3 cellular contexts compared by ENCODE assay signal in the genomic region with DNA sequence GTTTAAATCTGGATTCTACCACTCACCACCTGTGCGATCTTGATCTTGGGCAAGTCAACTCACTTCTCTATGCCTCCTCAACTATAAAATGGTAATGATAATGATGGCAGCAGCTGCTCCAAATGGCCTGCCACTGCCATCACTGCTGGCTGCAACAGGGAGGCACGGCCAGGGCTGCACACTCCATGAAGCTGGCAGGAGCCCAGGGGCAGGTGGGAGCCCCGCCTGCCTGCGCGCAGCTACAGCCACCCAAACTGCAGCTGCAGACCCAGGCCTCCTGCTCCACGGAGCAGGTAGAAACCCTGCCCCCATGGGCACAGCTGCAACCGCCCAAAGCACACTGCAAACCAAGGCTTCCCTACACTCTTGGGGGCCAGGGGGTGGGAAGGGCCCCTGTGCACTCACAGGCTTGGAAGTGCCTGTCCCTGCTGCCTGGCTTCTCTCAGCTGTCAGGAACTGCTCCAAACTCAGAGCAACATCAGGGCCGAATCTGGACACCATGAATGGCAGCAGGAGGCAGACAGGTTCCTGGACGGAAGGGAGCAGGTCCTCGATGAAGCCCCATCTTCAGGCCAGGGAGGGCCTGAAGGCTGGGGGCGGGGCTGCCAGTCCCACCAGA.
TF ChIP-seq lines count a peak whose summit lies in the region.

No MANE protein-coding gene starts in this region.

TF ChIP-seq in SK-N-SH, 30 proteins besides CTCF, POLR2A, EP300 and RAD21 (continued from another document):
- TF ChIP-seq TAF1 (IDR thresholded peaks at IDR 0.05; ENCODE audit: borderline replicate concordance, low read depth, low read length) (no peak), YY1 (IDR thresholded peaks at IDR 0.05; ENCODE audit: low read depth) (no peak), RFX5 (IDR thresholded peaks at IDR 0.05; ENCODE audit: low read length) (no peak), JUND (IDR thresholded peaks at IDR 0.05) (no peak), NFIC (IDR thresholded peaks at IDR 0.05; ENCODE audit: borderline replicate concordance) (no peak), TCF12 (IDR thresholded peaks at IDR 0.05) (no peak), CHD2 (IDR thresholded peaks at IDR 0.05; ENCODE audit: low read length, partially characterized antibody) (no peak), ZBTB33 (IDR thresholded peaks at IDR 0.05; ENCODE audit: borderline replicate concordance, low read depth) (no peak), FOXM1 (IDR thresholded peaks at IDR 0.05; ENCODE audit: low read depth) (no peak), RXRA (IDR thresholded peaks at IDR 0.05; ENCODE audit: borderline replicate concordance, low read depth) (no peak)
- TF ChIP-seq, protein P1, sequence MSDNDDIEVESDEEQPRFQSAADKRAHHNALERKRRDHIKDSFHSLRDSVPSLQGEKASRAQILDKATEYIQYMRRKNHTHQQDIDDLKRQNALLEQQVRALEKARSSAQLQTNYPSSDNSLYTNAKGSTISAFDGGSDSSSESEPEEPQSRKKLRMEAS (IDR thresholded peaks at IDR 0.05; ENCODE audit: low read depth): no peak

TF ChIP-seq in A549, 52 proteins besides CTCF, POLR2A, EP300 and RAD21 (continued from another document):
- TF ChIP-seq HOXB13 (CRISPR knock-in tag; IDR thresholded peaks at IDR 0.05; ENCODE audit: low read depth) (no peak), KDM5A (IDR thresholded peaks at IDR 0.05) (no peak), EHF (CRISPR knock-in tag; IDR thresholded peaks at IDR 0.05) (no peak), RARB (CRISPR knock-in tag; IDR thresholded peaks at IDR 0.05) (no peak)

TF ChIP-seq in WTC11, 78 proteins besides CTCF, POLR2A, EP300 and RAD21 (continued from another document):
- TF ChIP-seq, protein P2, sequence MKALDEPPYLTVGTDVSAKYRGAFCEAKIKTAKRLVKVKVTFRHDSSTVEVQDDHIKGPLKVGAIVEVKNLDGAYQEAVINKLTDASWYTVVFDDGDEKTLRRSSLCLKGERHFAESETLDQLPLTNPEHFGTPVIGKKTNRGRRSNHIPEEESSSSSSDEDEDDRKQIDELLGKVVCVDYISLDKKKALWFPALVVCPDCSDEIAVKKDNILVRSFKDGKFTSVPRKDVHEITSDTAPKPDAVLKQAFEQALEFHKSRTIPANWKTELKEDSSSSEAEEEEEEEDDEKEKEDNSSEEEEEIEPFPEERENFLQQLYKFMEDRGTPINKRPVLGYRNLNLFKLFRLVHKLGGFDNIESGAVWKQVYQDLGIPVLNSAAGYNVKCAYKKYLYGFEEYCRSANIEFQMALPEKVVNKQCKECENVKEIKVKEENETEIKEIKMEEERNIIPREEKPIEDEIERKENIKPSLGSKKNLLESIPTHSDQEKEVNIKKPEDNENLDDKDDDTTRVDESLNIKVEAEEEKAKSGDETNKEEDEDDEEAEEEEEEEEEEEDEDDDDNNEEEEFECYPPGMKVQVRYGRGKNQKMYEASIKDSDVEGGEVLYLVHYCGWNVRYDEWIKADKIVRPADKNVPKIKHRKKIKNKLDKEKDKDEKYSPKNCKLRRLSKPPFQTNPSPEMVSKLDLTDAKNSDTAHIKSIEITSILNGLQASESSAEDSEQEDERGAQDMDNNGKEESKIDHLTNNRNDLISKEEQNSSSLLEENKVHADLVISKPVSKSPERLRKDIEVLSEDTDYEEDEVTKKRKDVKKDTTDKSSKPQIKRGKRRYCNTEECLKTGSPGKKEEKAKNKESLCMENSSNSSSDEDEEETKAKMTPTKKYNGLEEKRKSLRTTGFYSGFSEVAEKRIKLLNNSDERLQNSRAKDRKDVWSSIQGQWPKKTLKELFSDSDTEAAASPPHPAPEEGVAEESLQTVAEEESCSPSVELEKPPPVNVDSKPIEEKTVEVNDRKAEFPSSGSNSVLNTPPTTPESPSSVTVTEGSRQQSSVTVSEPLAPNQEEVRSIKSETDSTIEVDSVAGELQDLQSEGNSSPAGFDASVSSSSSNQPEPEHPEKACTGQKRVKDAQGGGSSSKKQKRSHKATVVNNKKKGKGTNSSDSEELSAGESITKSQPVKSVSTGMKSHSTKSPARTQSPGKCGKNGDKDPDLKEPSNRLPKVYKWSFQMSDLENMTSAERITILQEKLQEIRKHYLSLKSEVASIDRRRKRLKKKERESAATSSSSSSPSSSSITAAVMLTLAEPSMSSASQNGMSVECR (CRISPR knock-in tag; IDR thresholded peaks at IDR 0.05; ENCODE audit: borderline replicate concordance): no peak
- TF ChIP-seq GABPB1 (CRISPR knock-in tag; IDR thresholded peaks at IDR 0.05): no peak
- TF ChIP-seq GTF2I (CRISPR knock-in tag; conservative IDR thresholded peaks at IDR 0.05): no peak
- TF ChIP-seq IRF1 (CRISPR knock-in tag; IDR thresholded peaks at IDR 0.05): no peak
- TF ChIP-seq, protein P3, sequence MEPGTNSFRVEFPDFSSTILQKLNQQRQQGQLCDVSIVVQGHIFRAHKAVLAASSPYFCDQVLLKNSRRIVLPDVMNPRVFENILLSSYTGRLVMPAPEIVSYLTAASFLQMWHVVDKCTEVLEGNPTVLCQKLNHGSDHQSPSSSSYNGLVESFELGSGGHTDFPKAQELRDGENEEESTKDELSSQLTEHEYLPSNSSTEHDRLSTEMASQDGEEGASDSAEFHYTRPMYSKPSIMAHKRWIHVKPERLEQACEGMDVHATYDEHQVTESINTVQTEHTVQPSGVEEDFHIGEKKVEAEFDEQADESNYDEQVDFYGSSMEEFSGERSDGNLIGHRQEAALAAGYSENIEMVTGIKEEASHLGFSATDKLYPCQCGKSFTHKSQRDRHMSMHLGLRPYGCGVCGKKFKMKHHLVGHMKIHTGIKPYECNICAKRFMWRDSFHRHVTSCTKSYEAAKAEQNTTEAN (CRISPR knock-in tag; IDR thresholded peaks at IDR 0.05): no peak
- TF ChIP-seq ATF2 (CRISPR knock-in tag; IDR thresholded peaks at IDR 0.05; ENCODE audit: borderline replicate concordance, low read depth): no peak
- TF ChIP-seq, protein P4, sequence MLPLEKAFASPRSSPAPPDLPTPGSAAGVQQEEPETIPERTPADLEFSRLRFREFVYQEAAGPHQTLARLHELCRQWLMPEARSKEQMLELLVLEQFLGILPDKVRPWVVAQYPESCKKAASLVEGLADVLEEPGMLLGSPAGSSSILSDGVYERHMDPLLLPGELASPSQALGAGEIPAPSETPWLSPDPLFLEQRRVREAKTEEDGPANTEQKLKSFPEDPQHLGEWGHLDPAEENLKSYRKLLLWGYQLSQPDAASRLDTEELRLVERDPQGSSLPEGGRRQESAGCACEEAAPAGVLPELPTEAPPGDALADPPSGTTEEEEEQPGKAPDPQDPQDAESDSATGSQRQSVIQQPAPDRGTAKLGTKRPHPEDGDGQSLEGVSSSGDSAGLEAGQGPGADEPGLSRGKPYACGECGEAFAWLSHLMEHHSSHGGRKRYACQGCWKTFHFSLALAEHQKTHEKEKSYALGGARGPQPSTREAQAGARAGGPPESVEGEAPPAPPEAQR (CRISPR knock-in tag; IDR thresholded peaks at IDR 0.05): no peak
- TF ChIP-seq NR2C2 (CRISPR knock-in tag; IDR thresholded peaks at IDR 0.05): no peak
- no peak for TF ChIP-seq RELA (CRISPR knock-in tag; IDR thresholded peaks at IDR 0.05; ENCODE audit: borderline replicate concordance)
- no peak for TF ChIP-seq JUN (CRISPR knock-in tag; IDR thresholded peaks at IDR 0.05)
- TF ChIP-seq, protein P5, sequence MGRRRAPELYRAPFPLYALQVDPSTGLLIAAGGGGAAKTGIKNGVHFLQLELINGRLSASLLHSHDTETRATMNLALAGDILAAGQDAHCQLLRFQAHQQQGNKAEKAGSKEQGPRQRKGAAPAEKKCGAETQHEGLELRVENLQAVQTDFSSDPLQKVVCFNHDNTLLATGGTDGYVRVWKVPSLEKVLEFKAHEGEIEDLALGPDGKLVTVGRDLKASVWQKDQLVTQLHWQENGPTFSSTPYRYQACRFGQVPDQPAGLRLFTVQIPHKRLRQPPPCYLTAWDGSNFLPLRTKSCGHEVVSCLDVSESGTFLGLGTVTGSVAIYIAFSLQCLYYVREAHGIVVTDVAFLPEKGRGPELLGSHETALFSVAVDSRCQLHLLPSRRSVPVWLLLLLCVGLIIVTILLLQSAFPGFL (CRISPR knock-in tag; IDR thresholded peaks at IDR 0.05; ENCODE audit: borderline replicate concordance): no peak
- no peak for TF ChIP-seq ZNF219 (CRISPR knock-in tag; IDR thresholded peaks at IDR 0.05; ENCODE audit: borderline replicate concordance)
- TF ChIP-seq EMX1 (CRISPR knock-in tag; IDR thresholded peaks at IDR 0.05): no peak
- TF ChIP-seq ATF1 (CRISPR knock-in tag; IDR thresholded peaks at IDR 0.05): no peak
- TF ChIP-seq, protein P6, sequence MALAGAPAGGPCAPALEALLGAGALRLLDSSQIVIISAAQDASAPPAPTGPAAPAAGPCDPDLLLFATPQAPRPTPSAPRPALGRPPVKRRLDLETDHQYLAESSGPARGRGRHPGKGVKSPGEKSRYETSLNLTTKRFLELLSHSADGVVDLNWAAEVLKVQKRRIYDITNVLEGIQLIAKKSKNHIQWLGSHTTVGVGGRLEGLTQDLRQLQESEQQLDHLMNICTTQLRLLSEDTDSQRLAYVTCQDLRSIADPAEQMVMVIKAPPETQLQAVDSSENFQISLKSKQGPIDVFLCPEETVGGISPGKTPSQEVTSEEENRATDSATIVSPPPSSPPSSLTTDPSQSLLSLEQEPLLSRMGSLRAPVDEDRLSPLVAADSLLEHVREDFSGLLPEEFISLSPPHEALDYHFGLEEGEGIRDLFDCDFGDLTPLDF (CRISPR knock-in tag; IDR thresholded peaks at IDR 0.05): no peak
- no peak for TF ChIP-seq MXD4 (CRISPR knock-in tag; IDR thresholded peaks at IDR 0.05; ENCODE audit: borderline replicate concordance)
- TF ChIP-seq AFF4 (CRISPR knock-in tag; IDR thresholded peaks at IDR 0.05; ENCODE audit: borderline replicate concordance): no peak
- no peak for TF ChIP-seq SOX15 (CRISPR knock-in tag; IDR thresholded peaks at IDR 0.05)
